In the genomic region with DNA sequence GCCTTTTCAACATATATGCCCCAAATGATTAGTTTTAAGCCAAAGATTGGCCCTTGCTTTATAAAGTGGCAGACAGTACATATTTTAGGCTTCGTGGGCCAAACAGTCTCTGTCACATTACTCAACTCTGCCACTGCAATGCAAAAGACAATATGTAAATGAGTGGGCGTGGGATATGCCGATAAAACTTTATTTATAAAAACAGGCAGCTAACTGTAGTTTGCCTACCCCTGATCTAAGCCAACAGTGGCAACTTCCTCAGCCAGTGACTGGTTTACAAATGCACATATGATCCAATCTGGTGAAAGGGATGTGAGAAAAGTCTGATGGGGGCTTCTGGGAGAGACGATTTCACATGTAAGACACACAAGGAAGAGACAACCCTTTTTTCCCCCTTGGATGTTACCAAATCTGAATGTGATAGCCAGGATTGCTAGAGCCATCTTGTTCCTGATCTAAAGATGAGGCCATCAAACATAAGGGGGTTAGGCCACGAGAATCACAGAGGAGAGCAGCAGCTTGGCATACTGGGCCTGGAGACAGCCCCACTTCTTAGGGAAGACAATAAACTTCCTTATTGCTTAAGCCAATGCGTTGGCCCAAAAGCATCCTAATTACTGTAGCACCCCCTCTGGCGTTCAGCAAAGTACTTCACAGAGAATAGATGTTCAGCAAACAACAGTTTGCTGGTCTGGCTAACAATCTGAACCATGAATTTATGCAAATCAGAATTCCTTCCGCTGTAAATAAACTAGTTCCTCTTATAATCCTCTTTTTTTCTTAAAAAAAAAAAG, we compare ENCODE assay signal across 1 cellular context.
TF ChIP-seq lines count a peak whose summit lies in the region.

No MANE protein-coding gene starts in this region.

TF ChIP-seq in K562, 482 proteins besides CTCF, POLR2A, EP300 and RAD21 (continued from another document):
- TF ChIP-seq ZBTB40 (IDR thresholded peaks at IDR 0.05) (peak; percentile 92), ZBTB40 (CRISPR knock-in tag; IDR thresholded peaks at IDR 0.05) (peak; percentile 85), CEBPG (CRISPR knock-in tag; IDR thresholded peaks at IDR 0.05) (no peak), CEBPG (tag; conservative IDR thresholded peaks at IDR 0.05 in 1 of 2, IDR thresholded peaks at IDR 0.05 in 1 of 2) (peak in 1 of 2 experiments; percentile 16; a peak in 1 of 4 replicates)
